ENCODE assay signal across 16 cellular contexts in genomic region chr5:116529615-116530014, GRCh38. TPM values are rescaled to one million over a fixed set of nuclear protein-coding genes. Genes with fewer than 3 reads are reported as not detected.
"Had no signal": no experiment of that assay in that cellular context is flagged by ENCODE, and none has a peak within 500 bp of the region (broad histone marks: within the 10 kb centered on the region; RNA-seq: fewer than 3 reads in every experiment).

No MANE protein-coding gene starts in this region.

- H3K9ac ChIP-seq: SK-N-SH had no signal

- H3K27ac ChIP-seq: upper lobe of left lung had no signal

- DNase-seq: activated CD4-positive, alpha-beta T cell treated with anti-CD3 and anti-CD28 coated beads for 4 hours; activated CD8-positive, alpha-beta memory T cell treated with anti-CD3 and anti-CD28 coated beads, Interleukin-2, amount 50 U/mL, for 48 hours; activated CD8-positive, alpha-beta T cell treated with anti-CD3 and anti-CD28 coated beads for 36 hours; activated naive CD4-positive, alpha-beta T cell; activated naive CD8-positive, alpha-beta T cell treated with anti-CD3 and anti-CD28 coated beads, Interleukin-2, amount 50 U/mL, for 24 hours; caudate nucleus; cortex of kidney; immature natural killer cell; left cardiac atrium; right cardiac atrium; SK-N-SH; stimulated activated CD4-positive, alpha-beta T cell treated with anti-CD3 and anti-CD28 coated beads, Interleukin-12 subunit alpha, Interleukin-12 subunit beta, amount 100 ng/mL, for 4 hours; stimulated activated naive CD4-positive, alpha-beta T cell; T-helper 1 cell; upper lobe of left lung; WERI-Rb-1 had no signal

- H3K27me3 ChIP-seq: upper lobe of left lung had no signal

- H3K36me3 ChIP-seq: upper lobe of left lung, WERI-Rb-1 had no signal

- H3K4me2 ChIP-seq: SK-N-SH had no signal

- H3K4me3 ChIP-seq: upper lobe of left lung had no signal

- H3K9me3 ChIP-seq: SK-N-SH, upper lobe of left lung had no signal

RNA-seq across cellular contexts. Expression of gene SEMA6A, which starts 45.0 kb away (rescaled TPM):
- total RNA-seq: activated CD8-positive, alpha-beta T cell treated with anti-CD3 and anti-CD28 coated beads for 36 hours had no signal
